In genomic region chr14:91568626-91569025, GRCh38 we compare ENCODE assay signal across 19 cellular contexts.
"Had no signal": no experiment of that assay in that cellular context is flagged by ENCODE, and none has a peak within 500 bp of the region (broad histone marks: within the 10 kb centered on the region; RNA-seq: fewer than 3 reads in every experiment).

No MANE protein-coding gene starts in this region.

- ATAC-seq: activated CD4-positive, alpha-beta T cell treated with anti-CD3 and anti-CD28 coated beads for 36 hours; activated CD8-positive, alpha-beta memory T cell treated with anti-CD3 and anti-CD28 coated beads, Interleukin-2, amount 10 ng/mL, durations not matched to agents 7 days and 5 days; left lung; natural killer cell treated with Interleukin-12 subunit alpha and Interleukin-12 subunit beta and Interleukin-15 and Interleukin-18, amount 100 ng/mL, for 72 hours; T-cell had no signal

- H3K4me1 Mint-ChIP-seq: activated CD8-positive, alpha-beta memory T cell treated with anti-CD3 and anti-CD28 coated beads, Interleukin-2, amount 10 ng/mL, durations not matched to agents 7 days and 5 days had no signal

- H3K27ac ChIP-seq: dorsolateral prefrontal cortex, left lung, transverse colon had no signal

- H3K9me3 Mint-ChIP-seq: activated CD4-positive, alpha-beta memory T cell treated with anti-CD3 and anti-CD28 coated beads for 36 hours; activated T-helper 2 cell treated with anti-CD3 and anti-CD28 coated beads, Interferon-gamma antibody, Interleukin-2, Interleukin-4, amounts not matched to agents 10 μg/mL and 5 μg/mL and 100 μg/mL, durations not matched to agents 14 hours and 24 hours and 36 hours; natural killer cell treated with Interleukin-12 subunit alpha and Interleukin-12 subunit beta and Interleukin-15 and Interleukin-18, amount 100 ng/mL, for 72 hours had no signal

- H3K9me3 ChIP-seq: transverse colon had no signal

- H3K36me3 ChIP-seq: left lung, transverse colon had no signal

- H3K27ac Mint-ChIP-seq: activated CD4-positive, alpha-beta memory T cell treated with anti-CD3 and anti-CD28 coated beads for 36 hours; activated CD4-positive, alpha-beta T cell treated with anti-CD3 and anti-CD28 coated beads for 36 hours; activated CD8-positive, alpha-beta memory T cell treated with anti-CD3 and anti-CD28 coated beads, Interleukin-2, amount 10 ng/mL, durations not matched to agents 7 days and 5 days; activated T-helper 2 cell treated with anti-CD3 and anti-CD28 coated beads, Interferon-gamma antibody, Interleukin-2, Interleukin-4, amounts not matched to agents 10 μg/mL and 5 μg/mL and 100 μg/mL, durations not matched to agents 14 hours and 24 hours and 36 hours; natural killer cell treated with Interleukin-12 subunit alpha and Interleukin-12 subunit beta and Interleukin-15 and Interleukin-18, amount 100 ng/mL, for 72 hours; T-cell had no signal

- H3K36me3 Mint-ChIP-seq: activated CD4-positive, alpha-beta memory T cell treated with anti-CD3 and anti-CD28 coated beads for 36 hours; activated CD8-positive, alpha-beta memory T cell treated with anti-CD3 and anti-CD28 coated beads, Interleukin-2, amount 10 ng/mL, durations not matched to agents 7 days and 5 days; natural killer cell treated with Interleukin-12 subunit alpha and Interleukin-12 subunit beta and Interleukin-15 and Interleukin-18, amount 100 ng/mL, for 72 hours; T-cell had no signal

- H3K4me3 Mint-ChIP-seq: activated CD4-positive, alpha-beta memory T cell treated with anti-CD3 and anti-CD28 coated beads for 36 hours; activated CD4-positive, alpha-beta T cell treated with anti-CD3 and anti-CD28 coated beads for 36 hours; activated CD8-positive, alpha-beta memory T cell treated with anti-CD3 and anti-CD28 coated beads, Interleukin-2, amount 10 ng/mL, durations not matched to agents 7 days and 5 days; natural killer cell treated with Interleukin-12 subunit alpha and Interleukin-12 subunit beta and Interleukin-15 and Interleukin-18, amount 100 ng/mL, for 72 hours; T-cell had no signal

- H3K4me3 ChIP-seq: dorsolateral prefrontal cortex, left lung, transverse colon had no signal

- DNase-seq: activated CD4-positive, alpha-beta memory T cell treated with anti-CD3 and anti-CD28 coated beads for 36 hours; activated CD4-positive, alpha-beta T cell treated with anti-CD3 and anti-CD28 coated beads for 36 hours; activated CD8-positive, alpha-beta memory T cell treated with anti-CD3 and anti-CD28 coated beads, Interleukin-2, amount 10 ng/mL, durations not matched to agents 7 days and 5 days; activated naive CD4-positive, alpha-beta T cell treated with anti-CD3 and anti-CD28 coated beads, Interleukin-2, amount 50 U/mL, for 16 hours; activated T-cell treated with anti-CD3 and anti-CD28 coated beads, Interleukin-2, amount 50 U/mL, for 1 hour; dorsolateral prefrontal cortex; islet precursor cell; left lung; mesenchymal stem cell; nucleus accumbens; stimulated activated CD4-positive, alpha-beta T cell treated with anti-CD3 and anti-CD28 coated beads, Interleukin-15, amount 100 ng/mL, for 24 hours; stimulated activated CD4-positive, alpha-beta T cell treated with anti-CD3 and anti-CD28 coated beads, Interleukin-4, amount 100 ng/mL, for 1 hour; stimulated activated naive CD4-positive, alpha-beta T cell treated with Interleukin-2 at 50 U/mL for 16 hours; substantia nigra; T-cell; T-helper 9 cell; transverse colon had no signal
